ENCODE assay signal across 13 cellular contexts in the genomic region with DNA sequence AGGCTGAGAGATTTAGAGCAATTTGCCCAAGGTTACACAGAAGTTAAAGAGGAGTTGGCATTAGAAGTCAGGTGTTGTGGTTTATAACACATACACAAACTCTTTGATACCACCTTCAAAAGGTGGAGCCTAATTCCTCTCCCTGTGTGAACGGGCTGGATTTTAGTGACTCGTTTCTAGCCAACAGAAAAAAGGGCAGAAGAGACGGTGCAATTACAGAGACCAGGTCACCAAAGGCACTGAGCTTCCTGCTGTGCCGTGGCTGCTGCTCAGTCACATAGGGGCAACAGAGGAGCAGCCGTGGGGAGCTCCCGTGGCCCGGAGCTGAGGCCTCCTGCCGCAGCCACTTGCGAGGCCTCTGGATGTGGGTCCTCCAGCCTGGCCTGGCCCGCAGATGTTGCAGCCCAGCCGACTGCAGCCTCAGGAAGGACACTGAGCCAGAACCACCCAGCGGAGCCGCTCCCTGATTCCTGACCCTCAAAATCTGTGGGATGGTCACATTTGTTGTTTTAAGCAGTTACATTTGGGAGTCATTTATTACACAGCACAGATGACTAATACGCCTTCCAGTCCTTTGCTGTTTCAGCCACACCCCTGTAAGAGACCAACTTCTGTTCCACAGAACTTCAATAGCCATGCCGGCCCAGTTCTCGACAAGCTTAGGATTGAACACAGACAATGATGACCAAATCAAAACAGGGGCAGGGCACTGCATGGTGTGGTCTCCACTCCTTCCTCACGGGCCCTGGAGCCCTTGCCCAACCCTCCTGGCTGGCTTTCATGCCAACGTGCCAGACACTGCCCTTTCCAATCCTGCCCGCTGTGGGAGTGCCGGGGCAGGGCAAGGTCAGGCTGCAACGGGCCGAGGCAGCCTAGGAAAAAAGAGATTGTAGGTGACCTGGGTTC. TPM values are rescaled to one million over a fixed set of nuclear protein-coding genes. Genes with fewer than 3 reads are reported as not detected.
A peak's percentile ranks its signal among the peaks of the same experiment; 100 is the strongest.
DNase-seq lines count a peak whose midpoint lies in the region; FAIRE-seq and TF ChIP-seq lines count a peak whose summit lies in the region.
"Had no signal": no experiment of that assay in that cellular context is flagged by ENCODE, and none has a peak within 500 bp of the region (broad histone marks: within the 10 kb centered on the region; RNA-seq: fewer than 3 reads in every experiment).

No MANE protein-coding gene starts in this region.

- no peaks in the 10 kb centered on the region for H4K20me1 ChIP-seq in H9 (ENCODE audit: control insufficient read depth, insufficient read depth, insufficient read length)

- H3K9me3 ChIP-seq in adipocyte (ENCODE audit: control insufficient read depth, low read length) (no peaks in the 10 kb centered on the region), kidney (ENCODE audit: control insufficient read depth in 1 of 2, low read length in 2 of 2) (no peaks in the 10 kb centered on the region), H9 (ENCODE audit: control insufficient read depth, low read depth, low read length) (no peaks in the 10 kb centered on the region)

- H3T11ph ChIP-seq in H9 (ENCODE audit: low read length), result no peak overlapping the region

- no peak overlapping the region for H3K4ac ChIP-seq in H9 (ENCODE audit: low read depth, low read length)

- no peak overlapping the region for H2BK5ac ChIP-seq in H9 (ENCODE audit: insufficient read length, low read length)

- H3K27ac Mint-ChIP-seq in H9, result no peak overlapping the region
- no peak overlapping the region for H3K27ac Mint-ChIP-seq in activated T-helper 2 cell treated with anti-CD3 and anti-CD28 coated beads, Interferon-gamma antibody, Interleukin-2, Interleukin-4, amounts not matched to agents 10 μg/mL and 5 μg/mL and 100 μg/mL, durations not matched to agents 14 hours and 24 hours and 36 hours
- H3K27ac Mint-ChIP-seq: B cell; effector memory CD8-positive, alpha-beta T cell; T-helper 17 cell had no signal

- no peak overlapping the region for H3K14ac ChIP-seq in H9 (ENCODE audit: insufficient read depth, low read length)

- no peak overlapping the region for H2AFZ ChIP-seq in H9 (ENCODE audit: low read length)

- H3K23ac ChIP-seq in H9 (ENCODE audit: insufficient read length, low read depth, low read length), result no peak overlapping the region

- intact Hi-C loops in kidney (cut with DNase I), result no loop called here
- intact Hi-C loops in activated T-helper 2 cell treated with anti-CD3 and anti-CD28 coated beads, Interferon-gamma antibody, Interleukin-2, Interleukin-4, amounts not matched to agents 10 μg/mL and 5 μg/mL and 100 μg/mL, durations not matched to agents 14 hours and 24 hours and 36 hours (cut with micrococcal nuclease), result no loop called here

- H3K4me3 ChIP-seq in adipocyte (ENCODE audit: low read length), result no peak overlapping the region
- no peak overlapping the region for H3K4me3 ChIP-seq in kidney (ENCODE audit: low read length in 2 of 2)
- H3K4me3 ChIP-seq: skin epidermis had no signal

- no peak overlapping the region for H4K5ac ChIP-seq in H9 (ENCODE audit: insufficient read length, low read depth, low read length)

- no peak overlapping the region for H3K18ac ChIP-seq in H9 (ENCODE audit: insufficient read length, low read depth, low read length)

- no peak overlapping the region for H2BK120ac ChIP-seq in H9 (ENCODE audit: low read depth, low read length, poor library complexity, severe bottlenecking)

- H2BK15ac ChIP-seq in H9 (ENCODE audit: low read depth, low read length), result no peak overlapping the region

- no peaks in the 10 kb centered on the region; a peak in 1 of 7 replicates for H3K36me3 Mint-ChIP-seq in H9 (ENCODE audit: insufficient read depth in 1 of 3, low read depth in 3 of 3)
- H3K36me3 Mint-ChIP-seq in activated T-helper 2 cell treated with anti-CD3 and anti-CD28 coated beads, Interferon-gamma antibody, Interleukin-2, Interleukin-4, amounts not matched to agents 10 μg/mL and 5 μg/mL and 100 μg/mL, durations not matched to agents 14 hours and 24 hours and 36 hours (ENCODE audit: low read depth), result no peaks in the 10 kb centered on the region

- no peaks in the 10 kb centered on the region for H3K9me3 Mint-ChIP-seq in H9
- no peaks in the 10 kb centered on the region for H3K9me3 Mint-ChIP-seq in activated T-helper 2 cell treated with anti-CD3 and anti-CD28 coated beads, Interferon-gamma antibody, Interleukin-2, Interleukin-4, amounts not matched to agents 10 μg/mL and 5 μg/mL and 100 μg/mL, durations not matched to agents 14 hours and 24 hours and 36 hours
- H3K9me3 Mint-ChIP-seq: effector memory CD8-positive, alpha-beta T cell had no signal

- WGBS in H9 (ENCODE audit: extremely low coverage, insufficient read length, low lambda C conversion rate), result no CpG with 5 or more reads among the region's 22 CpGs

- no peaks in the 10 kb centered on the region for H3K79me2 ChIP-seq in H9 (ENCODE audit: insufficient read depth, low read length)

- H3K27ac ChIP-seq in kidney (ENCODE audit: low read depth in 2 of 2, low read length in 2 of 2) (no peak overlapping the region), H9 (ENCODE audit: insufficient read length, low read depth, low read length) (no peak overlapping the region)

- no peak for FAIRE-seq in kidney (lab: Jason Lieb, UNC)

- no peaks in the 10 kb centered on the region for H3K23me2 ChIP-seq in H9 (ENCODE audit: insufficient read length, low read depth, low read length, poor library complexity, severe bottlenecking)

- H3K79me1 ChIP-seq in H9 (ENCODE audit: insufficient read depth, low read depth, low read length, poor library complexity, severe bottlenecking), result no peaks in the 10 kb centered on the region

- peaks cover 35% of the 10 kb centered on the region for H3K27me3 ChIP-seq in adipocyte (replicated peaks; ENCODE audit: control insufficient read depth, insufficient read depth, low read length)
- H3K27me3 ChIP-seq in H9 (ENCODE audit: insufficient read depth, low read length), result no peaks in the 10 kb centered on the region

- no peaks in the 10 kb centered on the region for H3K36me3 ChIP-seq in adipocyte (ENCODE audit: control insufficient read depth, insufficient read depth, low read length, severe bottlenecking)
- H3K36me3 ChIP-seq in kidney (ENCODE audit: control insufficient read depth in 1 of 2, insufficient read depth in 2 of 2, low read length in 2 of 2), result no peaks in the 10 kb centered on the region

- H3K4me3 Mint-ChIP-seq in H9, result no peak overlapping the region
- H3K4me3 Mint-ChIP-seq in activated T-helper 2 cell treated with anti-CD3 and anti-CD28 coated beads, Interferon-gamma antibody, Interleukin-2, Interleukin-4, amounts not matched to agents 10 μg/mL and 5 μg/mL and 100 μg/mL, durations not matched to agents 14 hours and 24 hours and 36 hours (ENCODE audit: low read depth), result no peak overlapping the region
- H3K4me3 Mint-ChIP-seq: B cell; effector memory CD8-positive, alpha-beta T cell; T-helper 17 cell had no signal

- H3K27me3 Mint-ChIP-seq in H9 (ENCODE audit: low read depth), result peaks cover 3% of the 10 kb centered on the region; the same call in 1 of the 2 replicates
- H3K27me3 Mint-ChIP-seq in activated T-helper 2 cell treated with anti-CD3 and anti-CD28 coated beads, Interferon-gamma antibody, Interleukin-2, Interleukin-4, amounts not matched to agents 10 μg/mL and 5 μg/mL and 100 μg/mL, durations not matched to agents 14 hours and 24 hours and 36 hours (ENCODE audit: low read depth), result no peaks in the 10 kb centered on the region

- TF ChIP-seq CTCF in kidney (IDR thresholded peaks at IDR 0.05; ENCODE audit: borderline replicate concordance, extremely low read depth, insufficient read depth) (no peak), H9 (conservative IDR thresholded peaks at IDR 0.05) (no peak)

- H3K56ac ChIP-seq in H9 (ENCODE audit: insufficient read length, low read depth, low read length), result no peak overlapping the region

- no peak overlapping the region for H4K8ac ChIP-seq in H9 (replicated peaks; ENCODE audit: insufficient read length, low read depth, low read length)

- peaks cover 0 to 3% of the 10 kb centered on the region in 2 experiments; a peak in 1 of 4 replicates for H3K4me1 Mint-ChIP-seq in H9
- H3K4me1 Mint-ChIP-seq in activated T-helper 2 cell treated with anti-CD3 and anti-CD28 coated beads, Interferon-gamma antibody, Interleukin-2, Interleukin-4, amounts not matched to agents 10 μg/mL and 5 μg/mL and 100 μg/mL, durations not matched to agents 14 hours and 24 hours and 36 hours (ENCODE audit: low read depth), result peaks cover 1% of the 10 kb centered on the region
- H3K4me1 Mint-ChIP-seq: B cell had no signal

- H2AK5ac ChIP-seq in H9 (ENCODE audit: insufficient read length, low read length), result no peak overlapping the region

- H3K4me1 ChIP-seq in adipocyte (ENCODE audit: control insufficient read depth, insufficient read depth, low read length) (peaks cover 4% of the 10 kb centered on the region), kidney (ENCODE audit: control insufficient read depth in 1 of 2, insufficient read depth in 1 of 2, low read depth in 1 of 2, low read length in 2 of 2) (peaks cover 0 to 4% of the 10 kb centered on the region in 2 donors), H9 (ENCODE audit: insufficient read depth, low read length) (no peaks in the 10 kb centered on the region)

- no peak overlapping the region for H2BK12ac ChIP-seq in H9 (ENCODE audit: insufficient read length, low read depth, low read length)

- H3K4me2 ChIP-seq in H9 (ENCODE audit: insufficient read depth, insufficient read length, low read length), result no peak overlapping the region

- no peak overlapping the region for H4K91ac ChIP-seq in H9 (ENCODE audit: insufficient read length, low read depth, low read length)

- no peak overlapping the region for H2BK20ac ChIP-seq in H9 (ENCODE audit: low read depth, low read length, poor library complexity, severe bottlenecking)

- DNase-seq in A172 (ENCODE audit: low spot score), result peak; percentile 44
- peak; percentile 31 for DNase-seq in GM04503 (ENCODE audit: low read depth)
- peak; percentile 56 for DNase-seq in adipocyte (ENCODE audit: low read depth)
- DNase-seq in kidney, result peak; percentile 85
- no peak for DNase-seq in H9
- no peak for DNase-seq in NCI-H446 (lab: John Stamatoyannopoulos, UW)
- no peak for DNase-seq in Kasumi-1 (lab: John Stamatoyannopoulos, UW)
- DNase-seq in activated T-helper 2 cell treated with anti-CD3 and anti-CD28 coated beads, Interferon-gamma antibody, Interleukin-2, Interleukin-4, amounts not matched to agents 10 μg/mL and 5 μg/mL and 100 μg/mL, durations not matched to agents 14 hours and 24 hours and 36 hours (ENCODE audit: low spot score), result no peak
- DNase-seq: effector memory CD8-positive, alpha-beta T cell; NCI-H187; T-helper 17 cell had no signal

- H3K9ac ChIP-seq in adipocyte (ENCODE audit: low read length) (no peak overlapping the region), kidney (ENCODE audit: low read length in 2 of 2) (no peak overlapping the region), H9 (ENCODE audit: extremely low read depth, insufficient read length, low read length) (no peak overlapping the region)

RNA-seq across cellular contexts. Expression of a gene that starts 17.1 kb away (rescaled TPM):
- total RNA-seq in A172 (2014; rRNA removed; shearing (Covaris generic)), result not detected in 2 replicates
- total RNA-seq in kidney, result 3.1 TPM
- 0.17 TPM for polyA plus RNA-seq in kidney (ENCODE audit: insufficient read depth, low read depth, low replicate concordance)
- total RNA-seq in H9 (2021), result not detected in 2 replicates
- 0.11 TPM in 2 replicates for total RNA-seq in activated T-helper 2 cell treated with anti-CD3 and anti-CD28 coated beads, Interferon-gamma antibody, Interleukin-2, Interleukin-4, amounts not matched to agents 10 μg/mL and 5 μg/mL and 100 μg/mL, durations not matched to agents 14 hours and 24 hours and 36 hours
- total RNA-seq: B cell had no signal

Comparison
In these comparisons a context has a peak if more than half of its experiments do, and no peak if none do; other contexts are left out.
1. DNase-seq: peak in A172 (single experiment), GM04503 (single experiment), adipocyte (single experiment) and kidney (single experiment); none in H9 (single experiment), NCI-H446 (0 of 2), Kasumi-1 (0 of 2) and activated T-helper 2 cell treated with anti-CD3 and anti-CD28 coated beads, Interferon-gamma antibody, Interleukin-2, Interleukin-4, amounts not matched to agents 10 μg/mL and 5 μg/mL and 100 μg/mL, durations not matched to agents 14 hours and 24 hours and 36 hours (single experiment).